8 cellular contexts compared by ENCODE assay signal in the genomic region with DNA sequence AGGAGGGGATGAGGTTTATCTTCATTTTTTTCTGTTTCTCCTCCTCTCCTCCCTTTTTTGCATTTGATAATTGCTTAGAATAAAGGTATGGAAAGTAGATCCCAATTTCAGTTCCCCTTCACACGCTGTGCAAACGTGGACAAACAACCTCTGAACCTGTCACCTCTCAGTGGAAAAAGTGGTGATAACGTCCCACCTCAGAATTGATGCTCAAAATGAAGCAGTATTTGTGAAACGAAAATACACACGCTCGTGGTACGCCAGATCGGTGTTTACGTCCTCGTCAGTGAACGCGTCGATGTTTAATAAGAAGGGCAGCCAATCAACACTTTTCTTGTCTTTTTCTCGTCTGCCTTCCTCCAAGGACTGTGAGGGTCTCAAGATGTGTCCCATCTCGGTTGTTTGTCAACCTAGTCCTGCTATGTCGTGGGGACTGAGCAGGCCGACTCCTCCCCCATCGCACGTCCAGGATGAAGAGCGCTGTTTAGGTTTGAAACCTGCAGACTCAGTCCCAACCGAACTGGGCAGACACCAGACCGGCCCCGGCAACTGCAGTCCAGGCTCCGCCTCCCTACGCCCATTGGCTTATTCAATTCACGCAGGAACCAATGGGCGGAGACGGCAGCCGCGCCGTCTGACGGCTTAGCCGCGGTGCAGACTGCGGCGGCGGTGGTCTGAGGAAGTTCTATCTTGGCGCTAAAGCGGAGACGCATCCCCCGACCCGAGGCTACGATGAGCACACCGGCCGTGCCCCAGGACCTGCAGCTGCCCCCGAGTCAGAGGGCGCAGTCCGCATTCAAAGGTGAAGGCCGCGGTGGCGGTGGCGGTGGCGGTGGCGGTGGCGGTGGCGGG. TPM values are rescaled to one million over a fixed set of nuclear protein-coding genes. Genes with fewer than 3 reads are reported as not detected.
DNase-seq lines count a peak whose midpoint lies in the region; FAIRE-seq and TF ChIP-seq lines count a peak whose summit lies in the region.

A gene with protein sequence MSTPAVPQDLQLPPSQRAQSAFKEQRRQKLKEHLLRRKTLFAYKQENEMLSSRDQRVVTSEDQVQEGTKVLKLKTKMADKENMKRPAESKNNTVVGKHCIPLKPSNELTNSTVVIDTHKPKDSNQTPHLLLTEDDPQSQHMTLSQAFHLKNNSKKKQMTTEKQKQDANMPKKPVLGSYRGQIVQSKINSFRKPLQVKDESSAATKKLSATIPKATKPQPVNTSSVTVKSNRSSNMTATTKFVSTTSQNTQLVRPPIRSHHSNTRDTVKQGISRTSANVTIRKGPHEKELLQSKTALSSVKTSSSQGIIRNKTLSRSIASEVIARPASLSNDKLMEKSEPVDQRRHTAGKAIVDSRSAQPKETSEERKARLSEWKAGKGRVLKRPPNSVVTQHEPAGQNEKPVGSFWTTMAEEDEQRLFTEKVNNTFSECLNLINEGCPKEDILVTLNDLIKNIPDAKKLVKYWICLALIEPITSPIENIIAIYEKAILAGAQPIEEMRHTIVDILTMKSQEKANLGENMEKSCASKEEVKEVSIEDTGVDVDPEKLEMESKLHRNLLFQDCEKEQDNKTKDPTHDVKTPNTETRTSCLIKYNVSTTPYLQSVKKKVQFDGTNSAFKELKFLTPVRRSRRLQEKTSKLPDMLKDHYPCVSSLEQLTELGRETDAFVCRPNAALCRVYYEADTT (plus strand): TSS at position 654 of the 852 bp plus-strand sequence. CDS start 79 bp downstream, at position 733.

- H3K4me1 ChIP-seq in neutrophil (ENCODE audit: control insufficient read depth in 1 of 2, insufficient read depth in 1 of 2, low read depth in 1 of 2, low read length in 1 of 2), result peaks cover 27 to 30% of the 10 kb centered on the region in 2 experiments

- H3K27ac ChIP-seq in neutrophil, result peak within 1 kb of the TSS; percentile 94

- H3K36me3 ChIP-seq in neutrophil, result no peaks in the 10 kb centered on the region

- no peaks in the 10 kb centered on the region for H3K9me3 ChIP-seq in neutrophil

- no peak for FAIRE-seq in frontal cortex (lab: Jason Lieb, UNC)

- TF ChIP-seq CTCF in neutrophil (IDR thresholded peaks at IDR 0.05), result peak; percentile 70

- POLR2A ChIA-PET in HEK293T (lab: Yijun Ruan, JAX), result interaction anchor here (1.2 kb wide), 1 partner anchor 7 kb away, joined by 3 read pairs; no protein-coding TSS in a partner anchor

- DNase-seq in GF-D8 (lab: John Stamatoyannopoulos, UW) (peak; percentile 95), HEK293T (ENCODE audit: extremely low spot score) (peak; percentile 90), MV-4-11 (lab: John Stamatoyannopoulos, UW) (peak; percentile 95), SK-MEL-5 (ENCODE audit: low read depth, low spot score) (peak; percentile 97), frontal cortex (ENCODE audit: low spot score in 2 of 2) (peak; percentile 91 to 92), superior temporal gyrus (ENCODE audit: extremely low spot score) (peak; percentile 94)
- DNase-seq in activated naive CD4-positive, alpha-beta T cell treated with Interleukin-2 at 50 U/mL for 16 hours, result peak; percentile 95

- CTCF ChIA-PET in HEK293T (lab: Yijun Ruan, JAX), result interaction anchor here (0.6 kb wide), 1 partner anchor 15 kb away, joined by 3 read pairs; no protein-coding TSS in a partner anchor

- in situ Hi-C loops in SK-MEL-5 (cut with HindIII; ENCODE audit: low pct_unique_long_range_greater_than_20kb, low sequenced_read_pairs), result no loop called here

- peak within 1 kb of the TSS; percentile 85 to 92 for H3K4me3 ChIP-seq in neutrophil (ENCODE audit: low read depth in 1 of 2, low read length in 1 of 2)

- H3K27me3 ChIP-seq in neutrophil, result no peaks in the 10 kb centered on the region

TF ChIP-seq in HEK293T, 16 proteins besides CTCF, POLR2A, EP300 and RAD21:
- TF ChIP-seq FOXK2 (IDR thresholded peaks at IDR 0.05), result peak; percentile 82
- TF ChIP-seq ARNT (IDR thresholded peaks at IDR 0.05), result no peak
- no peak for TF ChIP-seq ZNF384 (IDR thresholded peaks at IDR 0.05)
- TF ChIP-seq FOXM1 (IDR thresholded peaks at IDR 0.05; ENCODE audit: borderline replicate concordance), result peak; percentile 96
- peak; percentile 63; the same call in 1 of the 2 replicates for TF ChIP-seq L3MBTL2 (conservative IDR thresholded peaks at IDR 0.05)
- TF ChIP-seq ELF4 (IDR thresholded peaks at IDR 0.05), result peak; percentile 23; the same call in 1 of the 2 replicates

RNA-seq across cellular contexts. Expression of the gene that starts here (rescaled TPM):
- 41.3 and 45.0 TPM in 2 replicates for total RNA-seq in SK-MEL-5 (2014; rRNA removed; shearing (Covaris generic))
- polyA plus RNA-seq in SK-MEL-5 (2015; cell fraction: cytosol; rRNA removed), result 34.6 and 39.2 TPM in 2 replicates
- polyA plus RNA-seq in SK-MEL-5 (2015; cell fraction: nucleus; rRNA removed), result 35.1 and 40.6 TPM in 2 replicates
- total RNA-seq in frontal cortex, result 20.8 TPM

Comparison
In these comparisons a context has a peak if more than half of its experiments do, and no peak if none do; other contexts are left out.
1. Peak in every context shown above with its lines: DNase-seq, H3K4me3 ChIP-seq and H3K27ac ChIP-seq.